Comparison of ENCODE assay signal across 14 cellular contexts in the genomic region with DNA sequence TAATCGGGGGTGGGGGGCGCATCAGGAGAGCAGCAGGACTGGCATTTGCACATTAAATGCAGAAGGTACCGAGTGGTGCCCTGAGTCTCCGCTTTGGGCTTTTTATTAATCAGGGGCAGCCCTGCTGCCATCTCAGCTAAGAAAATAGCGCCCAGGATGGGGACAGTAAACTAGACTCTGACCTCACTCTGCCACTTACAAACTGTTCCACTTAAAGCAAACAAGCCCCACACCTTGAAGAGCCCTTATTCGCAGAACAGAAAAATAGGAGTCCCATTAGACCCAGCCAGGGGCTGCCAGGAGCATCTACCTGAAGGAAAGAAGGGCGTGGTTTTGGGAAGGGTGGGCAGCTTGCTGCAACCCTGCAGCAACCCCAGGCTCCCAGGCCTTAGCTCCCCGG.
DNase-seq lines count a peak whose midpoint lies in the region; ATAC-seq, FAIRE-seq and TF ChIP-seq lines count a peak whose summit lies in the region.
"Had no signal": no experiment of that assay in that cellular context is flagged by ENCODE, and none has a peak within 500 bp of the region (broad histone marks: within the 10 kb centered on the region; RNA-seq: fewer than 3 reads in every experiment).

No MANE protein-coding gene starts in this region.

- H3K27ac ChIP-seq in HepG2 (ENCODE audit: extremely low read length, insufficient read depth, low read length) (no peak overlapping the region), right lobe of liver (no peak overlapping the region), right cardiac atrium (ENCODE audit: low read length) (peak overlapping the region; percentile 96)

- H3K36me3 ChIP-seq in HepG2 (replicated peaks in 1 of 2; ENCODE audit: control insufficient read depth in 1 of 2, insufficient read depth in 2 of 2, low read length in 2 of 2) (peaks cover 14 to 23% of the 10 kb centered on the region in 2 experiments), right lobe of liver (peaks cover 9 to 48% (median 27%) of the 10 kb centered on the region in 4 donors)

- TF ChIP-seq EP300 in HepG2 (IDR thresholded peaks at IDR 0.05; ENCODE audit: low read depth in 2 of 2, low read length in 2 of 2) (no peak), HepG2 (CRISPR knock-in tag; IDR thresholded peaks at IDR 0.05; ENCODE audit: borderline replicate concordance) (no peak)

- H3K27me3 ChIP-seq in HepG2 (ENCODE audit: control insufficient read depth in 1 of 2, insufficient read depth in 2 of 2, low read length in 2 of 2) (no peaks in the 10 kb centered on the region), right lobe of liver (no peaks in the 10 kb centered on the region), right cardiac atrium (ENCODE audit: control insufficient read depth, insufficient read depth) (no peaks in the 10 kb centered on the region)

- no peak overlapping the region for H2AFZ ChIP-seq in HepG2 (ENCODE audit: low read length)

- TF ChIP-seq CTCF in HepG2 (CRISPR knock-in tag; IDR thresholded peaks at IDR 0.05): no peak; the same call in 1 of the 2 replicates
- TF ChIP-seq CTCF in right lobe of liver (IDR thresholded peaks at IDR 0.05): no peak

- CTCF ChIA-PET in HepG2 (lab: Yijun Ruan, JAX; ENCODE audit: low intra/inter-chr PET ratio, low total read pairs): no interaction called here

- no peak for TF ChIP-seq POLR2A in HepG2 (IDR thresholded peaks at IDR 0.05; ENCODE audit: insufficient read depth in 1 of 2, low read depth in 2 of 2, low read length in 2 of 2)
- TF ChIP-seq POLR2A in right lobe of liver (IDR thresholded peaks at IDR 0.05): no peak

- ATAC-seq in HepG2 (no peak), right lobe of liver (no peak), right cardiac atrium (no peak), GM18517 (IDR thresholded peaks at IDR 0.05; ENCODE audit: unreplicated experiment) (no peak)

- POLR2A ChIA-PET in HepG2 (lab: Yijun Ruan, JAX): no interaction called here

- H3K9me3 ChIP-seq in HepG2 (ENCODE audit: low read length) (no peaks in the 10 kb centered on the region), right lobe of liver (no peaks in the 10 kb centered on the region), right cardiac atrium (ENCODE audit: control insufficient read depth, low read length) (no peaks in the 10 kb centered on the region)
- H3K9me3 ChIP-seq: A549 had no signal

- H3K4me2 ChIP-seq in HepG2 (ENCODE audit: low read depth, low read length): no peak overlapping the region
- H3K4me2 ChIP-seq: A549, GM23338 had no signal

- intact Hi-C loops in HepG2 (cut with micrococcal nuclease; ENCODE audit: unreplicated experiment) (no loop called here), right lobe of liver (cut with DNase I) (no loop called here), right cardiac atrium (cut with DNase I) (no loop called here)

- no peak overlapping the region for H3K4me3 ChIP-seq in HepG2 (replicated peaks in 1 of 3; ENCODE audit: insufficient read depth in 1 of 3, low read depth in 2 of 3, low read length in 3 of 3)
- H3K4me3 ChIP-seq in right lobe of liver: no peak overlapping the region
- no peak overlapping the region for H3K4me3 ChIP-seq in right cardiac atrium (ENCODE audit: low read length)
- H3K4me3 ChIP-seq: A549, GM23338 had no signal

- no peak for TF ChIP-seq RAD21 in HepG2 (CRISPR knock-in tag; IDR thresholded peaks at IDR 0.05)

- no peak overlapping the region for H3K9ac ChIP-seq in HepG2 (ENCODE audit: insufficient read depth, low read depth, low read length)

- no peak for DNase-seq in HepG2 (ENCODE audit: low spot score)
- DNase-seq in right lobe of liver: no peak
- peak in 2 of 3 donors; percentile 18 to 40 for DNase-seq in right cardiac atrium
- peak; percentile 42 for DNase-seq in retina
- DNase-seq in C1 segment of cervical spinal cord (lab: John Stamatoyannopoulos, UW): no peak
- DNase-seq in NCI-H446 treated with DMSO at 0.1 percent for 48 hours (lab: John Stamatoyannopoulos, UW): no peak
- DNase-seq in amygdala (lab: John Stamatoyannopoulos, UW): no peak
- DNase-seq: activated naive CD4-positive, alpha-beta T cell treated with anti-CD3 and anti-CD28 coated beads, Interleukin-2, amount 10 ng/mL, durations not matched to agents 7 days and 5 days; IMR-90; NCI-H1048; stimulated activated CD4-positive, alpha-beta T cell treated with anti-CD3 and anti-CD28 coated beads, Interleukin-2, amount 100 ng/mL, for 48 hours had no signal

- peaks cover 9% of the 10 kb centered on the region; the same call in 1 of the 2 replicates for H3K4me1 ChIP-seq in HepG2 (ENCODE audit: insufficient read depth, low read length)
- no peaks in the 10 kb centered on the region for H3K4me1 ChIP-seq in right lobe of liver
- H3K4me1 ChIP-seq in right cardiac atrium (ENCODE audit: control insufficient read depth, insufficient read depth, low read length): peaks cover 75% of the 10 kb centered on the region
- H3K4me1 ChIP-seq: A549 had no signal

- 74% methylated on average over 8 of the region's 8 CpGs for WGBS in HepG2 (ENCODE audit: low lambda C conversion rate)
- WGBS in right lobe of liver (ENCODE audit: insufficient coverage, low coverage, low lambda C conversion rate, missing lambda C conversion rate): 93% methylated on average over 2 of the region's 8 CpGs
- 77% methylated on average over 8 of the region's 8 CpGs for WGBS in right cardiac atrium

- in situ Hi-C loops in HepG2 (cut with HindIII; ENCODE audit: extremely low pct_ligation_motif_present, low pct_unique_long_range_greater_than_20kb): no loop called here

- no peak for FAIRE-seq in HepG2 (lab: Jason Lieb, UNC)
- FAIRE-seq: A549 had no signal

- peaks cover 22% of the 10 kb centered on the region; the same call in 1 of the 2 replicates for H4K20me1 ChIP-seq in HepG2 (ENCODE audit: insufficient read depth, low read length)

- no TSS peak for BruUV-seq in HepG2 (replicated peaks; lab: Mats Ljungman, UMichigan)

- H3K79me2 ChIP-seq in HepG2 (ENCODE audit: insufficient read depth, low read length): no peaks in the 10 kb centered on the region

TF ChIP-seq in HepG2, 621 proteins besides CTCF, POLR2A, EP300 and RAD21:
- 0 out of 2 replicates have a peak, but pooled peaks have one; percentile 43 for TF ChIP-seq ZNF598 (CRISPR knock-in tag; IDR thresholded peaks at IDR 0.05; ENCODE audit: borderline replicate concordance)
- TF ChIP-seq ZNF670 (CRISPR knock-in tag; IDR thresholded peaks at IDR 0.05; ENCODE audit: borderline replicate concordance): no peak

Comparison
In these comparisons a context has a peak if more than half of its experiments do, and no peak if none do; other contexts are left out.
1. DNase-seq: peak in right cardiac atrium (2 of 3) and retina (single experiment); none in HepG2 (single experiment), right lobe of liver (0 of 3), C1 segment of cervical spinal cord (0 of 14), NCI-H446 treated with DMSO at 0.1 percent for 48 hours (single experiment) and amygdala (0 of 56).